28 cellular contexts compared by ENCODE assay signal in genomic region chr10:86304436-86304835, GRCh38.
DNase-seq lines count a peak whose midpoint lies in the region; ATAC-seq and TF ChIP-seq lines count a peak whose summit lies in the region.
"Had no signal": no experiment of that assay in that cellular context is flagged by ENCODE, and none has a peak within 500 bp of the region (broad histone marks: within the 10 kb centered on the region; RNA-seq: fewer than 3 reads in every experiment).

No MANE protein-coding gene starts in this region.

- no peaks in the 10 kb centered on the region for H3K4me1 ChIP-seq in spleen
- H3K4me1 ChIP-seq: SJSA1 had no signal

- intact Hi-C loops in spleen (cut with DNase I; ENCODE audit: low total_unique reads), result no loop called here

- no peak overlapping the region for H3K4me3 ChIP-seq in spleen
- H3K4me3 ChIP-seq: SJSA1 had no signal

- peaks cover 0 to 44% (median 0%) of the 10 kb centered on the region in 7 donors for H3K27me3 ChIP-seq in spleen (replicated peaks in 1 of 7)
- H3K27me3 ChIP-seq: BE2C, SJSA1 had no signal

- WGBS in spleen, 5 donors, result 65 to 84% (median 78%) methylated on average over 3 of the region's 3 CpGs

- H3K9me3 ChIP-seq in spleen, result no peaks in the 10 kb centered on the region
- H3K9me3 ChIP-seq: BE2C, SJSA1 had no signal

- H3K4me3 Mint-ChIP-seq in activated naive CD8-positive, alpha-beta T cell treated with anti-CD3 and anti-CD28 coated beads, Interleukin-2, amount 50 U/mL, for 24 hours, result no peak overlapping the region
- H3K4me3 Mint-ChIP-seq in activated naive CD8-positive, alpha-beta T cell treated with anti-CD3 and anti-CD28 coated beads for 36 hours, result no peak overlapping the region
- H3K4me3 Mint-ChIP-seq: CD8-positive, alpha-beta memory T cell had no signal

- no peak for DNase-seq in activated naive CD8-positive, alpha-beta T cell treated with anti-CD3 and anti-CD28 coated beads, Interleukin-2, amount 50 U/mL, for 24 hours
- DNase-seq in activated naive CD8-positive, alpha-beta T cell treated with anti-CD3 and anti-CD28 coated beads for 36 hours, result no peak
- DNase-seq in HT1080 (ENCODE audit: low read depth), result peak; percentile 68
- DNase-seq in spleen, result peak; percentile 39
- no peak for DNase-seq in activated CD4-positive, CD25-positive, alpha-beta regulatory T cell treated with anti-CD3 and anti-CD28 coated beads, Interleukin-2, amount 50 U/mL, for 72 hours
- DNase-seq in NCI-H1930 (lab: John Stamatoyannopoulos, UW), result no peak
- DNase-seq: ACHN; BE2C; DMS 273 treated with DMSO at 0.1 percent for 48 hours; DMS79; EL; GDM1; Karpas-422; NCI-H1092 treated with DMSO at 0.1 percent for 48 hours; NCI-H1436; NCI-H187; NCI-H2107; NCI-H524; NCI-H774; NK-92 treated with Interleukin-12 subunit alpha and Interleukin-12 subunit beta, amount 100 ng/mL, for 24 hours; PC-3; Right ventricle myocardium superior had no signal

- no peak overlapping the region for H3K27ac Mint-ChIP-seq in activated naive CD8-positive, alpha-beta T cell treated with anti-CD3 and anti-CD28 coated beads, Interleukin-2, amount 50 U/mL, for 24 hours
- no peak overlapping the region for H3K27ac Mint-ChIP-seq in activated naive CD8-positive, alpha-beta T cell treated with anti-CD3 and anti-CD28 coated beads for 36 hours
- H3K27ac Mint-ChIP-seq: CD14-positive monocyte; CD8-positive, alpha-beta memory T cell had no signal

- TF ChIP-seq POLR2A in spleen (IDR thresholded peaks at IDR 0.05), result no peak

- TF ChIP-seq CTCF in spleen (IDR thresholded peaks at IDR 0.05 in 8 of 11, conservative IDR thresholded peaks at IDR 0.05 in 3 of 11), result no peak

- H3K27ac ChIP-seq in spleen, result no peak overlapping the region
- H3K27ac ChIP-seq: 22Rv1, SJSA1 had no signal

- H3K9me3 Mint-ChIP-seq in activated naive CD8-positive, alpha-beta T cell treated with anti-CD3 and anti-CD28 coated beads, Interleukin-2, amount 50 U/mL, for 24 hours, result no peaks in the 10 kb centered on the region
- no peaks in the 10 kb centered on the region for H3K9me3 Mint-ChIP-seq in activated naive CD8-positive, alpha-beta T cell treated with anti-CD3 and anti-CD28 coated beads for 36 hours
- H3K9me3 Mint-ChIP-seq: CD8-positive, alpha-beta memory T cell had no signal

- no peaks in the 10 kb centered on the region for H3K36me3 ChIP-seq in spleen
- H3K36me3 ChIP-seq: BE2C, SJSA1 had no signal

- H3K4me1 Mint-ChIP-seq in activated naive CD8-positive, alpha-beta T cell treated with anti-CD3 and anti-CD28 coated beads, Interleukin-2, amount 50 U/mL, for 24 hours, result no peaks in the 10 kb centered on the region
- no peaks in the 10 kb centered on the region for H3K4me1 Mint-ChIP-seq in activated naive CD8-positive, alpha-beta T cell treated with anti-CD3 and anti-CD28 coated beads for 36 hours
- H3K4me1 Mint-ChIP-seq: CD14-positive monocyte; CD8-positive, alpha-beta memory T cell had no signal

- no peaks in the 10 kb centered on the region for H3K36me3 Mint-ChIP-seq in activated naive CD8-positive, alpha-beta T cell treated with anti-CD3 and anti-CD28 coated beads, Interleukin-2, amount 50 U/mL, for 24 hours (ENCODE audit: low read depth)
- H3K36me3 Mint-ChIP-seq in activated naive CD8-positive, alpha-beta T cell treated with anti-CD3 and anti-CD28 coated beads for 36 hours, result no peaks in the 10 kb centered on the region
- H3K36me3 Mint-ChIP-seq: CD14-positive monocyte; CD8-positive, alpha-beta memory T cell had no signal

- ATAC-seq in activated naive CD8-positive, alpha-beta T cell treated with anti-CD3 and anti-CD28 coated beads, Interleukin-2, amount 50 U/mL, for 24 hours, result peak; percentile 15
- peak; percentile 31 for ATAC-seq in esophagus mucosa
- ATAC-seq: HepG2, PC-3 had no signal

- H3K27me3 Mint-ChIP-seq in activated naive CD8-positive, alpha-beta T cell treated with anti-CD3 and anti-CD28 coated beads, Interleukin-2, amount 50 U/mL, for 24 hours, result peaks cover 3% of the 10 kb centered on the region
- peaks cover 13% of the 10 kb centered on the region for H3K27me3 Mint-ChIP-seq in activated naive CD8-positive, alpha-beta T cell treated with anti-CD3 and anti-CD28 coated beads for 36 hours

Comparison
In these comparisons a context has a peak if more than half of its experiments do, and no peak if none do; other contexts are left out.
1. DNase-seq: peak in HT1080 (single experiment) and spleen (single experiment); none in activated naive CD8-positive, alpha-beta T cell treated with anti-CD3 and anti-CD28 coated beads, Interleukin-2, amount 50 U/mL, for 24 hours (single experiment), activated naive CD8-positive, alpha-beta T cell treated with anti-CD3 and anti-CD28 coated beads for 36 hours (single experiment), activated CD4-positive, CD25-positive, alpha-beta regulatory T cell treated with anti-CD3 and anti-CD28 coated beads, Interleukin-2, amount 50 U/mL, for 72 hours (single experiment) and NCI-H1930 (0 of 2).